7 cellular contexts compared by ENCODE assay signal in genomic region chr2:2692599-2693389, GRCh38.
"Had no signal": no experiment of that assay in that cellular context is flagged by ENCODE, and none has a peak within 500 bp of the region (broad histone marks: within the 10 kb centered on the region; RNA-seq: fewer than 3 reads in every experiment).

No MANE protein-coding gene starts in this region.

- H3K27ac Mint-ChIP-seq: GM23338, H9 had no signal

- ATAC-seq: GM23338 had no signal

- FAIRE-seq: H1, H54, HTR-8/SVneo had no signal

- DNase-seq: H9, HCEC 1CT, IMR-90 had no signal

- H3K4me3 Mint-ChIP-seq: GM23338, H9 had no signal

- H2AFZ ChIP-seq: GM23338 had no signal

- H3K4me3 ChIP-seq: GM23338 had no signal

- H3K4me2 ChIP-seq: GM23338 had no signal

- H3K9me3 Mint-ChIP-seq: GM23338, H9 had no signal
